ENCODE assay signal across 29 cellular contexts in the genomic region with DNA sequence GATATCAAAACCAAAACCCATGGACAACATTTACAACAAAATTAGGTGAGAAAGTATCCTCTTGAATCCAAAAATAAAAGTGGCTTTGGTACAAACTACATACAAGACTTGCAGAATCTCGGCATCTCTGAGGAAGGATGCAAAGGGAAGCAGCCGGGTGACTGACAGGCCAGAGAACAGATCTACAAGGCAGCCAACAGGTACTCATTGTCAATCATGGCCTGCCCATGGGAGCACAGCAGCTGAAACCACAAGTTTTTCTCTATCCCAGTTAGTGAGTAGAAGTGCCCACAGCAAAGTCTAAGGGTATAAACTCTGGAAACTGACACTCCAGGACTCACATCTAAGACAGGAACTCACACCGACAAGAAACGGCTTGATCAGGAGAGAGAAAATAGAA.
"Had no signal": no experiment of that assay in that cellular context is flagged by ENCODE, and none has a peak within 500 bp of the region (broad histone marks: within the 10 kb centered on the region; RNA-seq: fewer than 3 reads in every experiment).

No MANE protein-coding gene starts in this region.

- DNase-seq: activated CD4-positive, alpha-beta memory T cell treated with anti-CD3 and anti-CD28 coated beads for 36 hours; activated CD4-positive, alpha-beta T cell treated with anti-CD3 and anti-CD28 coated beads for 48 hours; activated CD8-positive, alpha-beta memory T cell treated with anti-CD3 and anti-CD28 coated beads, Interleukin-2, amount 50 U/mL, for 4 hours; activated gamma-delta T cell treated with Interleukin-2 at 50 U/mL for 16 hours; activated naive CD8-positive, alpha-beta T cell treated with anti-CD3 and anti-CD28 coated beads, Interleukin-2, amount 50 U/mL, for 24 hours; activated T-cell treated with anti-CD3 and anti-CD28 coated beads, Interleukin-2, amount 50 U/mL, for 24 hours; amygdala; endodermal cell; foreskin fibroblast; naive thymus-derived CD4-positive, alpha-beta T cell; posterior cingulate gyrus; sigmoid colon; stimulated activated CD4-positive, alpha-beta T cell treated with anti-CD3 and anti-CD28 coated beads, Interleukin-1b, Interleukin-23, amount 100 ng/mL, for 48 hours; stimulated activated CD4-positive, alpha-beta T cell treated with anti-CD3 and anti-CD28 coated beads, Interleukin-4, amount 100 ng/mL, for 4 hours; stimulated activated CD8-positive, alpha-beta memory T cell treated with anti-CD3 and anti-CD28 coated beads, Interleukin-4, amount 100 ng/mL, for 48 hours; stimulated activated naive CD8-positive, alpha-beta T cell treated with anti-CD3 and anti-CD28 coated beads, Interleukin-15, amount 100 ng/mL, for 72 hours; substantia nigra; uterus had no signal

- ATAC-seq: activated naive CD8-positive, alpha-beta T cell treated with anti-CD3 and anti-CD28 coated beads, Interleukin-2, amount 50 U/mL, for 24 hours; activated T-helper 17 cell treated with anti-CD3 and anti-CD28 coated beads, Interleukin-2, amount 50 U/mL, for 72 hours; esophagus mucosa; naive thymus-derived CD4-positive, alpha-beta T cell; stimulated activated memory B cell treated with anti-CD40 and anti-IgM and Interleukin-4, amounts not matched to agents 10 μg/mL and 1 μg/mL and 100 μg/mL, for 72 hours; stimulated activated naive CD8-positive, alpha-beta T cell treated with anti-CD3 and anti-CD28 coated beads, Interleukin-15, amount 100 ng/mL, for 72 hours had no signal

- H3K4me2 ChIP-seq: smooth muscle cell had no signal

- H3K27me3 ChIP-seq: breast epithelium, sigmoid colon, uterus had no signal

- H3K4me3 Mint-ChIP-seq: activated CD4-positive, alpha-beta memory T cell treated with anti-CD3 and anti-CD28 coated beads for 36 hours; activated naive CD4-positive, alpha-beta T cell treated with anti-CD3 and anti-CD28 coated beads, Interleukin-2, amount 50 U/mL, for 24 hours; activated naive CD8-positive, alpha-beta T cell treated with anti-CD3 and anti-CD28 coated beads, Interleukin-2, amount 50 U/mL, for 24 hours; activated T-cell treated with anti-CD3 and anti-CD28 coated beads, Interleukin-2, amount 50 U/mL, for 24 hours; activated T-helper 17 cell treated with anti-CD3 and anti-CD28 coated beads, Interleukin-2, amount 50 U/mL, for 72 hours; central memory CD8-positive, alpha-beta T cell; dendritic cell treated with granulocyte-macrophage colony-stimulating factor and Interleukin-4, amounts not matched to agents 40 ng/mL and 50 ng/mL, for 4 days; endodermal cell; mesothelial cell of epicardium; naive thymus-derived CD4-positive, alpha-beta T cell; stimulated activated memory B cell treated with anti-CD40 and anti-IgM and Interleukin-4, amounts not matched to agents 10 μg/mL and 1 μg/mL and 100 μg/mL, for 72 hours; stimulated activated naive CD8-positive, alpha-beta T cell treated with anti-CD3 and anti-CD28 coated beads, Interleukin-15, amount 100 ng/mL, for 72 hours; type B pancreatic cell had no signal

- H3K36me3 ChIP-seq: breast epithelium, sigmoid colon, uterus had no signal

- H3K4me1 Mint-ChIP-seq: activated naive CD4-positive, alpha-beta T cell treated with anti-CD3 and anti-CD28 coated beads, Interleukin-2, amount 50 U/mL, for 24 hours; activated naive CD8-positive, alpha-beta T cell treated with anti-CD3 and anti-CD28 coated beads, Interleukin-2, amount 50 U/mL, for 24 hours; activated T-helper 17 cell treated with anti-CD3 and anti-CD28 coated beads, Interleukin-2, amount 50 U/mL, for 72 hours; central memory CD8-positive, alpha-beta T cell; endodermal cell; naive thymus-derived CD4-positive, alpha-beta T cell; stimulated activated memory B cell treated with anti-CD40 and anti-IgM and Interleukin-4, amounts not matched to agents 10 μg/mL and 1 μg/mL and 100 μg/mL, for 72 hours; stimulated activated naive CD8-positive, alpha-beta T cell treated with anti-CD3 and anti-CD28 coated beads, Interleukin-15, amount 100 ng/mL, for 72 hours had no signal

- H3K36me3 Mint-ChIP-seq: activated CD4-positive, alpha-beta memory T cell treated with anti-CD3 and anti-CD28 coated beads for 36 hours; activated naive CD4-positive, alpha-beta T cell treated with anti-CD3 and anti-CD28 coated beads, Interleukin-2, amount 50 U/mL, for 24 hours; stimulated activated memory B cell treated with anti-CD40 and anti-IgM and Interleukin-4, amounts not matched to agents 10 μg/mL and 1 μg/mL and 100 μg/mL, for 72 hours had no signal

- H3K4me3 ChIP-seq: breast epithelium, sigmoid colon, smooth muscle cell, uterus had no signal

- H3K9me3 ChIP-seq: breast epithelium, sigmoid colon, uterus had no signal

- H3K9me3 Mint-ChIP-seq: activated CD4-positive, alpha-beta memory T cell treated with anti-CD3 and anti-CD28 coated beads for 36 hours; activated naive CD4-positive, alpha-beta T cell treated with anti-CD3 and anti-CD28 coated beads, Interleukin-2, amount 50 U/mL, for 24 hours; activated naive CD8-positive, alpha-beta T cell treated with anti-CD3 and anti-CD28 coated beads, Interleukin-2, amount 50 U/mL, for 24 hours; activated T-cell treated with anti-CD3 and anti-CD28 coated beads, Interleukin-2, amount 50 U/mL, for 24 hours; activated T-helper 17 cell treated with anti-CD3 and anti-CD28 coated beads, Interleukin-2, amount 50 U/mL, for 72 hours; central memory CD8-positive, alpha-beta T cell; endodermal cell; stimulated activated memory B cell treated with anti-CD40 and anti-IgM and Interleukin-4, amounts not matched to agents 10 μg/mL and 1 μg/mL and 100 μg/mL, for 72 hours; stimulated activated naive CD8-positive, alpha-beta T cell treated with anti-CD3 and anti-CD28 coated beads, Interleukin-15, amount 100 ng/mL, for 72 hours had no signal

- H3K27ac ChIP-seq: breast epithelium, sigmoid colon had no signal

- H3K4me1 ChIP-seq: breast epithelium, uterus had no signal

- FAIRE-seq: islet of Langerhans had no signal

- H3K27ac Mint-ChIP-seq: activated CD4-positive, alpha-beta memory T cell treated with anti-CD3 and anti-CD28 coated beads for 36 hours; activated naive CD4-positive, alpha-beta T cell treated with anti-CD3 and anti-CD28 coated beads, Interleukin-2, amount 50 U/mL, for 24 hours; activated naive CD8-positive, alpha-beta T cell treated with anti-CD3 and anti-CD28 coated beads, Interleukin-2, amount 50 U/mL, for 24 hours; activated T-cell treated with anti-CD3 and anti-CD28 coated beads, Interleukin-2, amount 50 U/mL, for 24 hours; activated T-helper 17 cell treated with anti-CD3 and anti-CD28 coated beads, Interleukin-2, amount 50 U/mL, for 72 hours; dendritic cell treated with granulocyte-macrophage colony-stimulating factor and Interleukin-4, amounts not matched to agents 40 ng/mL and 50 ng/mL, for 4 days; endodermal cell; mesothelial cell of epicardium; naive thymus-derived CD4-positive, alpha-beta T cell; stimulated activated memory B cell treated with anti-CD40 and anti-IgM and Interleukin-4, amounts not matched to agents 10 μg/mL and 1 μg/mL and 100 μg/mL, for 72 hours; stimulated activated naive CD8-positive, alpha-beta T cell treated with anti-CD3 and anti-CD28 coated beads, Interleukin-15, amount 100 ng/mL, for 72 hours; type B pancreatic cell had no signal

- H3K27me3 Mint-ChIP-seq: activated T-helper 17 cell treated with anti-CD3 and anti-CD28 coated beads, Interleukin-2, amount 50 U/mL, for 72 hours; dendritic cell treated with granulocyte-macrophage colony-stimulating factor and Interleukin-4, amounts not matched to agents 40 ng/mL and 50 ng/mL, for 4 days; stimulated activated memory B cell treated with anti-CD40 and anti-IgM and Interleukin-4, amounts not matched to agents 10 μg/mL and 1 μg/mL and 100 μg/mL, for 72 hours; stimulated activated naive CD8-positive, alpha-beta T cell treated with anti-CD3 and anti-CD28 coated beads, Interleukin-15, amount 100 ng/mL, for 72 hours; type B pancreatic cell had no signal
